8 cellular contexts compared by ENCODE assay signal in genomic region chr4:55545133-55545532, GRCh38. TPM values are rescaled to one million over a fixed set of nuclear protein-coding genes. Genes with fewer than 3 reads are reported as not detected.
A peak's percentile ranks its signal among the peaks of the same experiment; 100 is the strongest.
DNase-seq lines count a peak whose midpoint lies in the region; ATAC-seq, FAIRE-seq and TF ChIP-seq lines count a peak whose summit lies in the region.

No MANE protein-coding gene starts in this region.

- no peaks in the 10 kb centered on the region for H3K9me3 Mint-ChIP-seq in CD8-positive, alpha-beta T cell

- H3K27ac Mint-ChIP-seq in CD8-positive, alpha-beta T cell: peak overlapping the region; percentile 93

- peak overlapping the region; percentile 68 for H3K27ac ChIP-seq in CD8-positive, alpha-beta T cell (ENCODE audit: low read depth, low read length)
- peak overlapping the region; percentile 94 for H3K27ac ChIP-seq in KMS-11
- peak overlapping the region; percentile 98 for H3K27ac ChIP-seq in HepG2 (ENCODE audit: extremely low read length, insufficient read depth, low read length)
- no peak overlapping the region for H3K27ac ChIP-seq in urinary bladder (ENCODE audit: low read depth)

- in situ Hi-C loops in HepG2 (cut with HindIII; ENCODE audit: extremely low pct_ligation_motif_present, low pct_unique_long_range_greater_than_20kb): no loop called here

- POLR2A ChIA-PET in CD8-positive, alpha-beta T cell (lab: Charles Lee): interaction anchor here (0.6 to 2.3 kb wide), 11 partner anchors 10 to 1433 kb away, joined by 3 to 12 read pairs (median 4); partner anchors contain the start of genes NOA1, REST, SRD5A3 and TMEM165
- POLR2A ChIA-PET in HepG2 (lab: Yijun Ruan, JAX): interaction anchor here (1.4 to 3.1 kb wide), 3 partner anchors 149 to 200 kb away, joined by 3 to 17 read pairs (median 4); partner anchors contain the start of genes SRD5A3 and TMEM165

- H3K4me2 ChIP-seq in KMS-11: peak overlapping the region; percentile 73
- peak overlapping the region; percentile 73 for H3K4me2 ChIP-seq in HepG2 (ENCODE audit: low read depth, low read length)

- peak overlapping the region; percentile 58 for H3K4me3 ChIP-seq in CD8-positive, alpha-beta T cell (ENCODE audit: low read depth, low read length)
- H3K4me3 ChIP-seq in KMS-11 (IDR thresholded peaks at IDR 0.05; ENCODE audit: insufficient read depth, low read depth, low read length) (peak overlapping the region; percentile 91), HepG2 (replicated peaks in 1 of 3; ENCODE audit: insufficient read depth in 1 of 3, low read depth in 2 of 3, low read length in 3 of 3) (peak overlapping the region; percentile 78 to 91 (median 89); a peak in 5 of 6 replicates), urinary bladder (ENCODE audit: low read depth, low read length) (peak overlapping the region; percentile 82)

- peak overlapping the region; percentile 93 for H3K4me3 Mint-ChIP-seq in CD8-positive, alpha-beta T cell

- H3K27me3 Mint-ChIP-seq in CD8-positive, alpha-beta T cell (ENCODE audit: low read depth): no peaks in the 10 kb centered on the region

- intact Hi-C loops in CD8-positive, alpha-beta T cell (cut with DNase I, micrococcal nuclease): loop anchor here (5.0 to 10.0 kb wide), 9 partner anchors 322 to 1480 kb away; partner anchors contain the start of genes CHIC2 (in 2 of the 2), AASDH (in 1 of the 2), CEP135 (in 1 of the 2) and NOA1 (in 1 of the 2)
- intact Hi-C loops in HepG2 (cut with micrococcal nuclease; ENCODE audit: unreplicated experiment): loop anchor here (5.0 kb wide), 2 partner anchors 78 to 307 kb away; partner anchors contain the start of gene EXOC1

- no peak for ATAC-seq in CD8-positive, alpha-beta T cell
- ATAC-seq in HepG2 (no peak), GM21367 (IDR thresholded peaks at IDR 0.05; ENCODE audit: unreplicated experiment) (no peak), GM18519 (IDR thresholded peaks at IDR 0.05; ENCODE audit: low FRiP score, unreplicated experiment) (no peak)

- TF ChIP-seq EP300 in HepG2 (IDR thresholded peaks at IDR 0.05; ENCODE audit: low read depth in 2 of 2, low read length in 2 of 2) (no peak), HepG2 (CRISPR knock-in tag; IDR thresholded peaks at IDR 0.05; ENCODE audit: borderline replicate concordance) (no peak)

- peaks cover 9% of the 10 kb centered on the region for H3K4me1 ChIP-seq in CD8-positive, alpha-beta T cell (ENCODE audit: insufficient read depth, low read length)
- peaks cover 24% of the 10 kb centered on the region for H3K4me1 ChIP-seq in KMS-11 (ENCODE audit: low read depth, poor library complexity, severe bottlenecking)
- H3K4me1 ChIP-seq in HepG2 (ENCODE audit: insufficient read depth, low read length): peaks cover 38% of the 10 kb centered on the region
- H3K4me1 ChIP-seq in urinary bladder (ENCODE audit: insufficient read depth): no peaks in the 10 kb centered on the region

- no peaks in the 10 kb centered on the region for H3K9me3 ChIP-seq in CD8-positive, alpha-beta T cell (ENCODE audit: low read length)
- no peaks in the 10 kb centered on the region for H3K9me3 ChIP-seq in HepG2 (ENCODE audit: low read length)

- no peak for TF ChIP-seq RAD21 in HepG2 (CRISPR knock-in tag; IDR thresholded peaks at IDR 0.05)

- H3K36me3 Mint-ChIP-seq in CD8-positive, alpha-beta T cell: peaks cover 2% of the 10 kb centered on the region

- peak overlapping the region; percentile 85 for H3K9ac ChIP-seq in KMS-11
- H3K9ac ChIP-seq in HepG2 (ENCODE audit: insufficient read depth, low read depth, low read length): peak overlapping the region; percentile 89

- DNase-seq in CD8-positive, alpha-beta T cell: no peak
- DNase-seq in amniotic epithelial cell (ENCODE audit: low read depth): peak; percentile 40
- peak; percentile 7 for DNase-seq in HepG2 (ENCODE audit: low spot score)
- DNase-seq in NCI-H774 (lab: John Stamatoyannopoulos, UW): no peak

- no peak for TF ChIP-seq CTCF in CD8-positive, alpha-beta T cell (IDR thresholded peaks at IDR 0.05)
- no peak for TF ChIP-seq CTCF in KMS-11 (conservative IDR thresholded peaks at IDR 0.05; ENCODE audit: low read depth, low read length)
- no peak for TF ChIP-seq CTCF in HepG2 (CRISPR knock-in tag; IDR thresholded peaks at IDR 0.05)

- under 1% methylated on average over 7 of the region's 7 CpGs for WGBS in HepG2 (ENCODE audit: low lambda C conversion rate)
- 4% methylated on average over 7 of the region's 7 CpGs for WGBS in urinary bladder

- H3K36me3 ChIP-seq in CD8-positive, alpha-beta T cell (ENCODE audit: insufficient read depth, low read length): no peaks in the 10 kb centered on the region
- H3K36me3 ChIP-seq in KMS-11 (ENCODE audit: insufficient read depth): no peaks in the 10 kb centered on the region
- 0 out of 5 replicates have a peak, but pooled peaks cover 0 to 4% of the 10 kb centered on the region in 2 experiments for H3K36me3 ChIP-seq in HepG2 (replicated peaks in 1 of 2; ENCODE audit: control insufficient read depth in 1 of 2, insufficient read depth in 2 of 2, low read length in 2 of 2)
- H3K36me3 ChIP-seq in urinary bladder (ENCODE audit: insufficient read depth): no peaks in the 10 kb centered on the region

- H4K20me1 ChIP-seq in KMS-11 (ENCODE audit: insufficient read depth): no peaks in the 10 kb centered on the region
- no peaks in the 10 kb centered on the region; the same call in 1 of the 2 replicates for H4K20me1 ChIP-seq in HepG2 (ENCODE audit: insufficient read depth, low read length)

- H3K79me2 ChIP-seq in KMS-11 (ENCODE audit: insufficient read depth, low read depth) (peaks cover 49% of the 10 kb centered on the region), HepG2 (ENCODE audit: insufficient read depth, low read length) (peaks cover 42% of the 10 kb centered on the region)

- no peak for FAIRE-seq in HepG2 (lab: Jason Lieb, UNC)

- peak overlapping the region; percentile 73 for H2AFZ ChIP-seq in KMS-11 (ENCODE audit: low read depth)
- peak overlapping the region; percentile 70 for H2AFZ ChIP-seq in HepG2 (ENCODE audit: low read length)

- BruUV-seq in HepG2 (replicated peaks; lab: Mats Ljungman, UMichigan): TSS peak; percentile 58

- H3K4me1 Mint-ChIP-seq in CD8-positive, alpha-beta T cell (ENCODE audit: low read depth): peaks cover 47% of the 10 kb centered on the region

- CTCF ChIA-PET in CD8-positive, alpha-beta T cell (lab: Charles Lee): interaction anchor here (1.5 to 1.9 kb wide), 2 partner anchors 109 to 199 kb away, joined by 5 to 7 read pairs; partner anchors contain the start of gene SRD5A3
- CTCF ChIA-PET in HepG2 (lab: Yijun Ruan, JAX; ENCODE audit: low intra/inter-chr PET ratio, low total read pairs): no interaction called here

- no peaks in the 10 kb centered on the region for H3K27me3 ChIP-seq in CD8-positive, alpha-beta T cell (ENCODE audit: insufficient read depth, low read length)
- H3K27me3 ChIP-seq in KMS-11 (ENCODE audit: insufficient read depth, low read depth) (no peaks in the 10 kb centered on the region), HepG2 (ENCODE audit: control insufficient read depth in 1 of 2, insufficient read depth in 2 of 2, low read length in 2 of 2) (no peaks in the 10 kb centered on the region; a peak in 1 of 5 replicates)

- TF ChIP-seq POLR2A in HepG2 (IDR thresholded peaks at IDR 0.05; ENCODE audit: insufficient read depth in 1 of 2, low read depth in 2 of 2, low read length in 2 of 2): no peak

RNA-seq across cellular contexts. Expression of gene CLOCK, which starts 1.6 kb away (rescaled TPM):
- total RNA-seq in CD8-positive, alpha-beta T cell: 1 to 10 TPM; 3.7 to 4.3 TPM
- total RNA-seq in HepG2 (2016; rRNA removed; fragmentation: Illumina TruSeq; extraction: Trizol) (13.5 and 17.6 TPM in 2 replicates), urinary bladder (40.9 TPM)
- total RNA-seq in HepG2 (2016; cell fraction: cytosol; rRNA removed; fragmentation: Illumina TruSeq; extraction: Trizol; ENCODE audit: low read depth): 7.4 and 10.5 TPM in 2 replicates
- 10.7 and 14.9 TPM in 2 replicates for total RNA-seq in HepG2 (2016; cell fraction: insoluble cytoplasmic fraction; rRNA removed; fragmentation: Illumina TruSeq; extraction: Trizol)
- total RNA-seq in HepG2 (2016; cell fraction: membrane; rRNA removed; fragmentation: Illumina TruSeq; extraction: Trizol): 8.2 TPM in 2 replicates
- total RNA-seq in HepG2 (2016; cell fraction: nucleus; rRNA removed; fragmentation: Illumina TruSeq; extraction: Trizol): 14.0 and 14.5 TPM in 2 replicates
- polyA plus RNA-seq in HepG2 (2011; rRNA removed) (5.5 and 8.8 TPM in 2 replicates), urinary bladder (11.9 TPM)
- polyA plus RNA-seq in HepG2 (2011; cell fraction: cytosol; rRNA removed): 3.3 and 4.0 TPM in 2 replicates
- polyA plus RNA-seq in HepG2 (2011; cell fraction: nucleus; rRNA removed): 7.1 and 9.5 TPM in 2 replicates
- 5.2 and 6.5 TPM in 2 replicates for polyA plus RNA-seq in HepG2 (2012)
- polyA plus RNA-seq in HepG2 (2016; cell fraction: cytosol; fragmentation: Illumina TruSeq; extraction: Trizol; ENCODE audit: low read depth): 0.71 and 0.84 TPM in 2 replicates
- 7.6 and 9.1 TPM in 2 replicates for polyA plus RNA-seq in HepG2 (2016; cell fraction: insoluble cytoplasmic fraction; fragmentation: Illumina TruSeq; extraction: Trizol; ENCODE audit: low read depth)
- polyA plus RNA-seq in HepG2 (2016; cell fraction: membrane; fragmentation: Illumina TruSeq; extraction: Trizol; ENCODE audit: low read depth): 2.5 and 2.7 TPM in 2 replicates
- polyA plus RNA-seq in HepG2 (2016; cell fraction: nucleus; fragmentation: Illumina TruSeq; extraction: Trizol; ENCODE audit: insufficient read depth, low read depth): 12.8 and 16.3 TPM in 2 replicates
- 21.0 and 28.3 TPM in 2 replicates for polyA minus RNA-seq in HepG2 (2011; rRNA and poly(A)+ RNA removed; ENCODE audit: low replicate concordance)
- 14.6 and 19.2 TPM in 2 replicates for polyA minus RNA-seq in HepG2 (2011; cell fraction: cytosol; rRNA and poly(A)+ RNA removed)
- polyA minus RNA-seq in HepG2 (2011; cell fraction: nucleus; rRNA and poly(A)+ RNA removed): 36.6 and 43.3 TPM in 2 replicates

RNA-seq across cellular contexts. Expression of gene PDCL2, which starts 46.9 kb away (rescaled TPM):
- not detected for total RNA-seq in CD8-positive, alpha-beta T cell
- total RNA-seq in HepG2 (2016; rRNA removed; fragmentation: Illumina TruSeq; extraction: Trizol): not detected in 2 replicates
- not detected in 2 replicates for total RNA-seq in HepG2 (2016; cell fraction: cytosol; rRNA removed; fragmentation: Illumina TruSeq; extraction: Trizol; ENCODE audit: low read depth)
- total RNA-seq in HepG2 (2016; cell fraction: insoluble cytoplasmic fraction; rRNA removed; fragmentation: Illumina TruSeq; extraction: Trizol): not detected in 2 replicates
- not detected in 2 replicates for total RNA-seq in HepG2 (2016; cell fraction: membrane; rRNA removed; fragmentation: Illumina TruSeq; extraction: Trizol)
- not detected in 2 replicates for total RNA-seq in HepG2 (2016; cell fraction: nucleus; rRNA removed; fragmentation: Illumina TruSeq; extraction: Trizol)
- polyA plus RNA-seq in HepG2 (2011; rRNA removed): not detected in 2 replicates
- polyA plus RNA-seq in HepG2 (2011; cell fraction: cytosol; rRNA removed): not detected in 2 replicates
- not detected in 2 replicates for polyA plus RNA-seq in HepG2 (2011; cell fraction: nucleus; rRNA removed)
- not detected in 2 replicates for polyA plus RNA-seq in HepG2 (2012)
- not detected in 2 replicates for polyA plus RNA-seq in HepG2 (2016; cell fraction: cytosol; fragmentation: Illumina TruSeq; extraction: Trizol; ENCODE audit: low read depth)
- polyA plus RNA-seq in HepG2 (2016; cell fraction: insoluble cytoplasmic fraction; fragmentation: Illumina TruSeq; extraction: Trizol; ENCODE audit: low read depth): not detected in 2 replicates
- not detected in 2 replicates for polyA plus RNA-seq in HepG2 (2016; cell fraction: membrane; fragmentation: Illumina TruSeq; extraction: Trizol; ENCODE audit: low read depth)
- polyA plus RNA-seq in HepG2 (2016; cell fraction: nucleus; fragmentation: Illumina TruSeq; extraction: Trizol; ENCODE audit: insufficient read depth, low read depth): not detected in 2 replicates
- polyA minus RNA-seq in HepG2 (2011; rRNA and poly(A)+ RNA removed; ENCODE audit: low replicate concordance): not detected in 2 replicates
- polyA minus RNA-seq in HepG2 (2011; cell fraction: cytosol; rRNA and poly(A)+ RNA removed): not detected in 2 replicates
- not detected in 2 replicates for polyA minus RNA-seq in HepG2 (2011; cell fraction: nucleus; rRNA and poly(A)+ RNA removed)
- not detected for total RNA-seq in urinary bladder
- not detected for polyA plus RNA-seq in urinary bladder

Comparison
In these comparisons a context has a peak if more than half of its experiments do, and no peak if none do; other contexts are left out.
1. DNase-seq: peak in amniotic epithelial cell (single experiment) and HepG2 (single experiment); none in CD8-positive, alpha-beta T cell (0 of 7) and NCI-H774 (single experiment).
2. Peak in every context shown above with its lines, with median percentiles within 50 percentile points of each other: H3K4me3 ChIP-seq.